ENCODE assay signal across 10 cellular contexts in the genomic region with DNA sequence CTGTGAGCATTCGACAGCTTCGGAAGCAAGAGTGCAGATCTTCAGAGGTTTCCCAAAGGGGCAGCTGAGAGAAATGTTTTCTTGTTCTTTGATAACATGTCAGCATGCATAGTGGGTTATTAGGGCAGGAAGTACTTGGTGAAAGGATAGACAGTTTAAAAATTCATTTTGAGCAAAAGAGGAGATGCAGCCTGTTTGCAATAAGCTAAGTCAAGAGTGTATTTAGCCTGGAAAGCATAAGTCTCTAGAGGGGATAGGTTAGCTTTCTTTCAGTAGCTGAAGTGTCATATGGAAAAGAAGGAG. TPM values are rescaled to one million over a fixed set of nuclear protein-coding genes. Genes with fewer than 3 reads are reported as not detected.
"Had no signal": no experiment of that assay in that cellular context is flagged by ENCODE, and none has a peak within 500 bp of the region (broad histone marks: within the 10 kb centered on the region; RNA-seq: fewer than 3 reads in every experiment).

No MANE protein-coding gene starts in this region.

- H3K36me3 ChIP-seq: HAP-1 had no signal

- H3K9me3 ChIP-seq: HAP-1 had no signal

- H3K4me3 ChIP-seq: GM23248, GM23338, HAP-1 had no signal

- ATAC-seq: GM23338, HCT116 had no signal

- H2AFZ ChIP-seq: GM23248, GM23338 had no signal

- H3K4me2 ChIP-seq: GM23338 had no signal

- FAIRE-seq: H1, H54 had no signal

- H3K9ac ChIP-seq: GM23248 had no signal

- H3K4me1 ChIP-seq: HAP-1 had no signal

- DNase-seq: GM23248, GOT3, H7, HCEC 1CT, HFFc6 had no signal

- H3K27ac ChIP-seq: GM23248 had no signal

RNA-seq across cellular contexts. Expression of a gene that starts 7.4 kb away (rescaled TPM):
- total RNA-seq: GM23248 had no signal
- polyA plus RNA-seq: GM23248 had no signal
